Comparison of ENCODE assay signal across 8 cellular contexts in genomic region chr3:1468145-1468544, GRCh38.
"Had no signal": no experiment of that assay in that cellular context is flagged by ENCODE, and none has a peak within 500 bp of the region (broad histone marks: within the 10 kb centered on the region; RNA-seq: fewer than 3 reads in every experiment).

No MANE protein-coding gene starts in this region.

- H3K9ac ChIP-seq: GM23248 had no signal

- H2AFZ ChIP-seq: GM23248 had no signal

- H3K27ac ChIP-seq: GM23248 had no signal

- DNase-seq: GM23248, GOT3, H9, HCEC 1CT, HFFc6, KG1 had no signal

- H3K4me3 ChIP-seq: GM23248 had no signal

- FAIRE-seq: H54, HTR-8/SVneo had no signal
